ENCODE assay signal across 8 cellular contexts in the genomic region with DNA sequence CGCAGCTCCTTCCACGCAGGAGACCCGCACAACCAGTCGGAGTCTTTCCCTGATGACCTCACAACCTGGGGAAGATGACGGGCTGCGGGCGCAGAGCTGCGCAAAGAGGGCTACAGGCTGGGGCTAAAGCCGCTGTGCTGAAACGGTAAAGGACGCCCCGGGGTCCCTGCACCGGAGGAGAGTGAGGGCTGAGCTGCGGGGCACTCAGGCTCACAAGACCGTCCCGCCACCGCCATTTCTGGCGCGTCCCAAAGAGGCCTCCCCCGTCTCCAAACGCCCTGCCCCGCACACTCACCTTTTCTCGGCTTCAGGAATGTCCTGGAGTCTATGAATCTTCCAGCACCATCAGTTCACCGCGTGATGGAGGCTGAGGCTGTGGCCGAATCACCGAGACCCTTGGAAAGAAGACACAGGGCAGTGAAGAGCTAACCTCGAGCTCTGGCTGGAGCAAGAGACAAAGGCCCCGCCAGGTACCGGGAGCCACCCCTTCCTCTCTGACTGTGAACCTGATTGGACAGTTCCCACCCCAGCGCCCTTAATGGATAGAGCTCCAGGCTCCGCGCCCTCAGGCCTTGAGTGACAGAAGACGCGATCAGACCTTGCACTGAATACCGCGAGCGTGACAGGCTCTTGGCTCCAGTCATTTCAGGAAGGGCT. TPM values are rescaled to one million over a fixed set of nuclear protein-coding genes. Genes with fewer than 3 reads are reported as not detected.
A peak's percentile ranks its signal among the peaks of the same experiment; 100 is the strongest.
DNase-seq lines count a peak whose midpoint lies in the region; ATAC-seq and TF ChIP-seq lines count a peak whose summit lies in the region.

No MANE protein-coding gene starts in this region.

- H3K27ac ChIP-seq in DND-41 (ENCODE audit: low read length), result peak overlapping the region; percentile 93
- H3K27ac ChIP-seq in Karpas-422 (ENCODE audit: low read length), result no peak overlapping the region
- H3K27ac ChIP-seq in right atrium auricular region, result no peak overlapping the region

- no peak overlapping the region for H3K27ac Mint-ChIP-seq in activated T-cell treated with anti-CD3 and anti-CD28 coated beads, Interleukin-2, amount 50 U/mL, for 24 hours

- H3K9me2 ChIP-seq in Karpas-422 (replicated peaks; ENCODE audit: insufficient read depth, low read length), result no peaks in the 10 kb centered on the region

- H3K4me1 ChIP-seq in DND-41 (ENCODE audit: insufficient read depth, low read length) (peaks cover 27% of the 10 kb centered on the region), Karpas-422 (ENCODE audit: low read length) (no peaks in the 10 kb centered on the region), right atrium auricular region (no peaks in the 10 kb centered on the region)

- peaks cover 60% of the 10 kb centered on the region for H3K79me2 ChIP-seq in DND-41 (ENCODE audit: insufficient read depth, low read length)
- H3K79me2 ChIP-seq in Karpas-422 (ENCODE audit: low read length), result no peaks in the 10 kb centered on the region

- H4K20me1 ChIP-seq in DND-41 (ENCODE audit: insufficient read depth, low read length), result no peaks in the 10 kb centered on the region
- no peaks in the 10 kb centered on the region for H4K20me1 ChIP-seq in Karpas-422 (ENCODE audit: insufficient read depth, low read depth, low read length)

- H2AFZ ChIP-seq in DND-41 (ENCODE audit: low read depth, low read length), result peak overlapping the region; percentile 93
- H2AFZ ChIP-seq in Karpas-422 (ENCODE audit: low read length), result peak overlapping the region; percentile 62

- H3K36me3 ChIP-seq in DND-41 (ENCODE audit: insufficient read depth, low read length) (peaks cover 39% of the 10 kb centered on the region), Karpas-422 (ENCODE audit: insufficient read depth, low read length) (no peaks in the 10 kb centered on the region; the same call in 1 of the 2 replicates), right atrium auricular region (no peaks in the 10 kb centered on the region)

- H3K9me3 ChIP-seq in DND-41 (ENCODE audit: insufficient read depth, low read length, severe bottlenecking) (peaks cover 21% of the 10 kb centered on the region), Karpas-422 (ENCODE audit: low read length) (no peaks in the 10 kb centered on the region), right atrium auricular region (no peaks in the 10 kb centered on the region)

- peaks cover 19% of the 10 kb centered on the region for H3K9me3 Mint-ChIP-seq in activated T-cell treated with anti-CD3 and anti-CD28 coated beads, Interleukin-2, amount 50 U/mL, for 24 hours

- peak overlapping the region; percentile 75 to 92; a peak in 3 of 4 replicates for H3K4me3 ChIP-seq in DND-41 (ENCODE audit: low read depth in 1 of 2, low read length in 2 of 2)
- H3K4me3 ChIP-seq in Karpas-422 (ENCODE audit: low read length), result peak overlapping the region; percentile 55; the same call in 1 of the 2 replicates
- peak overlapping the region; percentile 14 to 48 for H3K4me3 ChIP-seq in right atrium auricular region

- peaks cover 23% of the 10 kb centered on the region for H3K36me3 Mint-ChIP-seq in activated T-cell treated with anti-CD3 and anti-CD28 coated beads, Interleukin-2, amount 50 U/mL, for 24 hours (ENCODE audit: low read depth)

- peaks cover 3% of the 10 kb centered on the region for H3K4me1 Mint-ChIP-seq in activated T-cell treated with anti-CD3 and anti-CD28 coated beads, Interleukin-2, amount 50 U/mL, for 24 hours (ENCODE audit: low read depth)

- no peak for TF ChIP-seq CTCF in DND-41 (IDR thresholded peaks at IDR 0.05; ENCODE audit: borderline replicate concordance, extremely low read depth, low read length, poor library complexity, severe bottlenecking)
- TF ChIP-seq CTCF in right atrium auricular region (IDR thresholded peaks at IDR 0.05), result no peak

- H3K27me3 ChIP-seq in DND-41 (ENCODE audit: insufficient read depth, low read length, poor library complexity) (no peaks in the 10 kb centered on the region), Karpas-422 (ENCODE audit: low read length) (no peaks in the 10 kb centered on the region), right atrium auricular region (no peaks in the 10 kb centered on the region)

- H3K4me3 Mint-ChIP-seq in activated T-cell treated with anti-CD3 and anti-CD28 coated beads, Interleukin-2, amount 50 U/mL, for 24 hours, result peak overlapping the region; percentile 79

- peaks cover 22% of the 10 kb centered on the region for H3K27me3 Mint-ChIP-seq in activated T-cell treated with anti-CD3 and anti-CD28 coated beads, Interleukin-2, amount 50 U/mL, for 24 hours

- H3K9ac ChIP-seq in DND-41 (ENCODE audit: low read depth, low read length), result peak overlapping the region; percentile 86
- peak overlapping the region; percentile 55 for H3K9ac ChIP-seq in Karpas-422 (ENCODE audit: low read length)

- DNase-seq in DND-41 (peak; percentile 93), Karpas-422 (peak; percentile 70), right atrium auricular region (ENCODE audit: low spot score) (peak; percentile 56), retina (peak; percentile 92), NOMO-1 (lab: John Stamatoyannopoulos, UW; ENCODE audit: unreplicated experiment in 2 of 2) (no peak), pons (ENCODE audit: low spot score) (no peak)
- peak; percentile 36 for DNase-seq in activated T-cell treated with anti-CD3 and anti-CD28 coated beads, Interleukin-2, amount 50 U/mL, for 24 hours

- H3K4me2 ChIP-seq in DND-41 (ENCODE audit: insufficient read depth, low read length) (peak overlapping the region; percentile 72), Karpas-422 (ENCODE audit: low read depth, low read length, poor library complexity, severe bottlenecking) (peak overlapping the region; percentile 50)

- ATAC-seq in DND-41 (ENCODE audit: insufficient read depth, low read depth) (peak; percentile 99), HG02938 (IDR thresholded peaks at IDR 0.05; ENCODE audit: unreplicated experiment) (no peak)

RNA-seq across cellular contexts. Expression of gene ZNF429, which starts 41.8 kb away (rescaled TPM):
- total RNA-seq in Karpas-422 (2014; rRNA removed; shearing (Covaris generic); ENCODE audit: low replicate concordance), result 10.4 and 18.6 TPM in 2 replicates
- 1 to 10 TPM; 7.2 to 9.8 TPM for total RNA-seq in right atrium auricular region

Comparison
In these comparisons a context has a peak if more than half of its experiments do, and no peak if none do; other contexts are left out.
1. DNase-seq: peak in DND-41 (single experiment), Karpas-422 (single experiment), activated T-cell treated with anti-CD3 and anti-CD28 coated beads, Interleukin-2, amount 50 U/mL, for 24 hours (single experiment), right atrium auricular region (single experiment) and retina (single experiment); none in NOMO-1 (0 of 2) and pons (single experiment).
2. H3K4me3 ChIP-seq: peak in every context shown above with its lines; median percentile 84 in DND-41; 55 in Karpas-422; 31 in right atrium auricular region.